Comparison of ENCODE assay signal across 11 cellular contexts in genomic region chr15:32347037-32347436, GRCh38. TPM values are rescaled to one million over a fixed set of nuclear protein-coding genes. Genes with fewer than 3 reads are reported as not detected.
DNase-seq lines count a peak whose midpoint lies in the region; ATAC-seq and TF ChIP-seq lines count a peak whose summit lies in the region.
"Not testable (repeated sequence)": the region's sequence is repeated elsewhere in the genome, so short reads cannot be mapped to it uniquely, and the experiment has no call there.
"Had no signal": no experiment of that assay in that cellular context is flagged by ENCODE, and none has a peak within 500 bp of the region (broad histone marks: within the 10 kb centered on the region; RNA-seq: fewer than 3 reads in every experiment).

No MANE protein-coding gene starts in this region.

- H3K27ac ChIP-seq in GM23338 (ENCODE audit: low read depth), result not testable (repeated sequence)

- H3K27me3 ChIP-seq in GM23338 (ENCODE audit: insufficient read depth), result not testable (repeated sequence)

- not testable (repeated sequence) for H3K4me3 ChIP-seq in GM23338

- not testable (repeated sequence) for H3K4me1 Mint-ChIP-seq in GM23338; activated CD4-positive, alpha-beta T cell treated with anti-CD3 and anti-CD28 coated beads for 36 hours; activated T-cell treated with anti-CD3 and anti-CD28 coated beads, Interleukin-2, amount 50 U/mL, for 24 hours (ENCODE audit: low read depth); central memory CD8-positive, alpha-beta T cell; glutamatergic neuron (ENCODE audit: low read depth, unreplicated experiment); naive thymus-derived CD8-positive, alpha-beta T cell

- not testable (repeated sequence) for DNase-seq in GM23338 (ENCODE audit: low spot score); activated CD4-positive, alpha-beta T cell treated with anti-CD3 and anti-CD28 coated beads for 36 hours; central memory CD8-positive, alpha-beta T cell (ENCODE audit: low spot score in 2 of 2); naive thymus-derived CD8-positive, alpha-beta T cell
- DNase-seq in activated T-cell treated with anti-CD3 and anti-CD28 coated beads, Interleukin-2, amount 50 U/mL, for 24 hours, result peak; percentile 32
- peak; percentile 7 for DNase-seq in glutamatergic neuron
- peak; percentile 2 for DNase-seq in retina
- DNase-seq in ureter (ENCODE audit: low spot score), result peak; percentile 8

- not testable (repeated sequence) for H3K4me1 ChIP-seq in GM23338 (ENCODE audit: insufficient read depth)

- not testable (repeated sequence) for H3K9me2 ChIP-seq in GM23338 (ENCODE audit: insufficient read depth)

- intact Hi-C loops in activated CD4-positive, alpha-beta T cell treated with anti-CD3 and anti-CD28 coated beads for 36 hours (cut with DNase I, micrococcal nuclease), result not testable (repeated sequence)

- TF ChIP-seq CTCF in GM23338 (conservative IDR thresholded peaks at IDR 0.05; ENCODE audit: low read depth in 2 of 2); glutamatergic neuron (IDR thresholded peaks at IDR 0.05; ENCODE audit: partially characterized antibody, unreplicated experiment): not testable (repeated sequence)

- not testable (repeated sequence) for H3F3A ChIP-seq in GM23338 (replicated peaks; ENCODE audit: low read depth)

- not testable (repeated sequence) for H4K20me1 ChIP-seq in GM23338 (replicated peaks; ENCODE audit: insufficient read depth)

- not testable (repeated sequence) for H3K9me3 Mint-ChIP-seq in GM23338; activated CD4-positive, alpha-beta T cell treated with anti-CD3 and anti-CD28 coated beads for 36 hours (ENCODE audit: low read depth); activated T-cell treated with anti-CD3 and anti-CD28 coated beads, Interleukin-2, amount 50 U/mL, for 24 hours; central memory CD8-positive, alpha-beta T cell; glutamatergic neuron (ENCODE audit: unreplicated experiment); naive thymus-derived CD8-positive, alpha-beta T cell

- H3K36me3 ChIP-seq in GM23338 (ENCODE audit: insufficient read depth), result not testable (repeated sequence)

- ATAC-seq in GM23338, result peak; percentile 17
- peak; percentile 28 for ATAC-seq in activated CD4-positive, alpha-beta T cell treated with anti-CD3 and anti-CD28 coated beads for 36 hours
- ATAC-seq in central memory CD8-positive, alpha-beta T cell (replicated peaks; ENCODE audit: extremely low read depth, poor library complexity, severe bottlenecking), result peak; percentile 6
- ATAC-seq in naive thymus-derived CD8-positive, alpha-beta T cell, result peak; percentile 18 to 28

- H3K4me3 Mint-ChIP-seq in GM23338; activated CD4-positive, alpha-beta T cell treated with anti-CD3 and anti-CD28 coated beads for 36 hours; activated T-cell treated with anti-CD3 and anti-CD28 coated beads, Interleukin-2, amount 50 U/mL, for 24 hours; central memory CD8-positive, alpha-beta T cell; glutamatergic neuron (ENCODE audit: unreplicated experiment); naive thymus-derived CD8-positive, alpha-beta T cell: not testable (repeated sequence)

- not testable (repeated sequence) for H3K27ac Mint-ChIP-seq in GM23338; activated CD4-positive, alpha-beta T cell treated with anti-CD3 and anti-CD28 coated beads for 36 hours; activated T-cell treated with anti-CD3 and anti-CD28 coated beads, Interleukin-2, amount 50 U/mL, for 24 hours; central memory CD8-positive, alpha-beta T cell (ENCODE audit: low read depth); glutamatergic neuron (ENCODE audit: unreplicated experiment); naive thymus-derived CD8-positive, alpha-beta T cell

- H3K79me2 ChIP-seq in GM23338 (replicated peaks; ENCODE audit: insufficient read depth), result not testable (repeated sequence)

- not testable (repeated sequence) for H3K36me3 Mint-ChIP-seq in GM23338 (ENCODE audit: low read depth); activated CD4-positive, alpha-beta T cell treated with anti-CD3 and anti-CD28 coated beads for 36 hours (ENCODE audit: low read depth); activated T-cell treated with anti-CD3 and anti-CD28 coated beads, Interleukin-2, amount 50 U/mL, for 24 hours (ENCODE audit: low read depth); central memory CD8-positive, alpha-beta T cell (ENCODE audit: insufficient read depth); glutamatergic neuron (ENCODE audit: unreplicated experiment); naive thymus-derived CD8-positive, alpha-beta T cell

- CTCF ChIA-PET in activated CD4-positive, alpha-beta T cell treated with anti-CD3 and anti-CD28 coated beads for 36 hours (lab: Charles Lee), result not testable (repeated sequence)

- H3K4me2 ChIP-seq in GM23338, result not testable (repeated sequence)

- H3K27me3 Mint-ChIP-seq in GM23338 (ENCODE audit: insufficient read depth, low read depth, poor library complexity); activated CD4-positive, alpha-beta T cell treated with anti-CD3 and anti-CD28 coated beads for 36 hours; activated T-cell treated with anti-CD3 and anti-CD28 coated beads, Interleukin-2, amount 50 U/mL, for 24 hours; central memory CD8-positive, alpha-beta T cell; glutamatergic neuron (ENCODE audit: unreplicated experiment); naive thymus-derived CD8-positive, alpha-beta T cell: not testable (repeated sequence)

- not testable (repeated sequence) for H2AFZ ChIP-seq in GM23338

- POLR2A ChIA-PET in activated CD4-positive, alpha-beta T cell treated with anti-CD3 and anti-CD28 coated beads for 36 hours (lab: Charles Lee); naive thymus-derived CD8-positive, alpha-beta T cell (lab: Charles Lee): not testable (repeated sequence)

RNA-seq across cellular contexts. Expression of gene GOLGA8K, which starts 56.1 kb away (rescaled TPM):
- total RNA-seq in GM23338 (2014; rRNA removed; shearing (Covaris generic)), result not detected in 2 replicates
- 0.24 TPM in 1 of 2 replicates, not detected in the other for polyA plus RNA-seq in GM23338 (2016; fragmentation: Nextera tagmentation; extraction: Ambion mirVana)
- total RNA-seq in activated CD4-positive, alpha-beta T cell treated with anti-CD3 and anti-CD28 coated beads for 36 hours, result under 1 TPM; 0.25 to 0.63 TPM
- total RNA-seq in glutamatergic neuron (ENCODE audit: unreplicated experiment), result not detected
- 1 to 10 TPM in 1 of 2 experiments, under 1 TPM in 1; 0.49 to 1.9 TPM for total RNA-seq in naive thymus-derived CD8-positive, alpha-beta T cell
- not detected for polyA plus RNA-seq in naive thymus-derived CD8-positive, alpha-beta T cell
- 1.9 TPM for total RNA-seq in ureter
- total RNA-seq: Calu3; CD8-positive, alpha-beta T cell; IMR-90 had no signal
- polyA plus RNA-seq: IMR-90 had no signal
